In genomic region chr3:150544726-150545125, GRCh38 we compare ENCODE assay signal across 8 cellular contexts. TPM values are rescaled to one million over a fixed set of nuclear protein-coding genes. Genes with fewer than 3 reads are reported as not detected.
DNase-seq lines count a peak whose midpoint lies in the region; ATAC-seq and TF ChIP-seq lines count a peak whose summit lies in the region.

No MANE protein-coding gene starts in this region.

- peak overlapping the region; percentile 100 for H3K27ac Mint-ChIP-seq in activated T-cell treated with anti-CD3 and anti-CD28 coated beads, Interleukin-2, amount 50 U/mL, for 72 hours
- H3K27ac Mint-ChIP-seq in activated naive CD8-positive, alpha-beta T cell treated with anti-CD3 and anti-CD28 coated beads for 36 hours: peak overlapping the region; percentile 72
- peak overlapping the region; percentile 97 for H3K27ac Mint-ChIP-seq in type B pancreatic cell

- H3K27me3 Mint-ChIP-seq in activated T-cell treated with anti-CD3 and anti-CD28 coated beads, Interleukin-2, amount 50 U/mL, for 72 hours (ENCODE audit: low read depth): no peaks in the 10 kb centered on the region
- H3K27me3 Mint-ChIP-seq in activated naive CD8-positive, alpha-beta T cell treated with anti-CD3 and anti-CD28 coated beads for 36 hours: no peaks in the 10 kb centered on the region
- no peaks in the 10 kb centered on the region for H3K27me3 Mint-ChIP-seq in type B pancreatic cell

- peak overlapping the region; percentile 94 to 100 for H3K4me3 Mint-ChIP-seq in activated T-cell treated with anti-CD3 and anti-CD28 coated beads, Interleukin-2, amount 50 U/mL, for 72 hours
- H3K4me3 Mint-ChIP-seq in activated naive CD8-positive, alpha-beta T cell treated with anti-CD3 and anti-CD28 coated beads for 36 hours: peak overlapping the region; percentile 93
- peak overlapping the region; percentile 92 for H3K4me3 Mint-ChIP-seq in type B pancreatic cell

- H3K36me3 Mint-ChIP-seq in activated T-cell treated with anti-CD3 and anti-CD28 coated beads, Interleukin-2, amount 50 U/mL, for 72 hours (ENCODE audit: insufficient read depth in 2 of 2): peaks cover 15 to 42% of the 10 kb centered on the region in 2 donors
- H3K36me3 Mint-ChIP-seq in activated naive CD8-positive, alpha-beta T cell treated with anti-CD3 and anti-CD28 coated beads for 36 hours: peaks cover 59% of the 10 kb centered on the region
- peaks cover 16% of the 10 kb centered on the region for H3K36me3 Mint-ChIP-seq in type B pancreatic cell

- no peak for DNase-seq in activated T-cell treated with anti-CD3 and anti-CD28 coated beads, Interleukin-2, amount 50 U/mL, for 72 hours
- DNase-seq in activated T-cell treated with anti-CD3 and anti-CD28 coated beads for 4 hours (no peak), kidney tubule cell (ENCODE audit: low spot score) (peak; percentile 6), type B pancreatic cell (ENCODE audit: extremely low spot score, unreplicated experiment) (no peak), retina (no peak)
- DNase-seq in activated naive CD8-positive, alpha-beta T cell treated with anti-CD3 and anti-CD28 coated beads for 36 hours: no peak

- no peak for ATAC-seq in activated T-cell treated with anti-CD3 and anti-CD28 coated beads, Interleukin-2, amount 50 U/mL, for 72 hours (replicated peaks in 1 of 2)
- no peak for ATAC-seq in GM18868 (IDR thresholded peaks at IDR 0.05; ENCODE audit: unreplicated experiment)
- ATAC-seq in GM19351 (IDR thresholded peaks at IDR 0.05; ENCODE audit: unreplicated experiment): no peak

- TF ChIP-seq CTCF in type B pancreatic cell (conservative IDR thresholded peaks at IDR 0.05): no peak

- no peaks in the 10 kb centered on the region for H3K9me3 Mint-ChIP-seq in activated T-cell treated with anti-CD3 and anti-CD28 coated beads, Interleukin-2, amount 50 U/mL, for 72 hours
- H3K9me3 Mint-ChIP-seq in activated naive CD8-positive, alpha-beta T cell treated with anti-CD3 and anti-CD28 coated beads for 36 hours: no peaks in the 10 kb centered on the region
- H3K9me3 Mint-ChIP-seq in type B pancreatic cell: no peaks in the 10 kb centered on the region

- H3K4me1 Mint-ChIP-seq in activated T-cell treated with anti-CD3 and anti-CD28 coated beads, Interleukin-2, amount 50 U/mL, for 72 hours (ENCODE audit: low read depth): peaks cover 69% of the 10 kb centered on the region
- H3K4me1 Mint-ChIP-seq in activated naive CD8-positive, alpha-beta T cell treated with anti-CD3 and anti-CD28 coated beads for 36 hours: peaks cover 49% of the 10 kb centered on the region
- H3K4me1 Mint-ChIP-seq in type B pancreatic cell (ENCODE audit: unreplicated experiment): peaks cover 26% of the 10 kb centered on the region

RNA-seq across cellular contexts. Expression of gene SERP1, which starts 1.6 kb away (rescaled TPM):
- 100 to 1,000 TPM; 123 to 148 TPM for total RNA-seq in activated T-cell treated with anti-CD3 and anti-CD28 coated beads, Interleukin-2, amount 50 U/mL, for 72 hours
- 100 to 1,000 TPM; 121 to 123 TPM for total RNA-seq in activated naive CD8-positive, alpha-beta T cell treated with anti-CD3 and anti-CD28 coated beads for 36 hours
- total RNA-seq in type B pancreatic cell (ENCODE audit: low replicate concordance): 96.8 and 162 TPM in 2 replicates

RNA-seq across cellular contexts. Expression of gene EIF2A, which starts 1.9 kb away (rescaled TPM):
- total RNA-seq in activated T-cell treated with anti-CD3 and anti-CD28 coated beads, Interleukin-2, amount 50 U/mL, for 72 hours: 100 to 1,000 TPM; 131 to 149 TPM
- total RNA-seq in activated naive CD8-positive, alpha-beta T cell treated with anti-CD3 and anti-CD28 coated beads for 36 hours: 100 to 1,000 TPM; 147 to 149 TPM
- total RNA-seq in type B pancreatic cell (ENCODE audit: low replicate concordance): 56.1 and 58.3 TPM in 2 replicates

RNA-seq across cellular contexts. Expression of gene SELENOT, which starts 58.4 kb away (rescaled TPM):
- total RNA-seq in activated T-cell treated with anti-CD3 and anti-CD28 coated beads, Interleukin-2, amount 50 U/mL, for 72 hours: 100 to 1,000 TPM in 1 of 2 donors, 10 to 100 TPM in 1; 95.9 to 104 TPM
- total RNA-seq in activated naive CD8-positive, alpha-beta T cell treated with anti-CD3 and anti-CD28 coated beads for 36 hours: 100 to 1,000 TPM; 107 to 110 TPM
- total RNA-seq in type B pancreatic cell (ENCODE audit: low replicate concordance): 73.8 and 92.7 TPM in 2 replicates
